ENCODE assay signal across 27 cellular contexts in genomic region chr6:102766946-102767345, GRCh38.
A peak's percentile ranks its signal among the peaks of the same experiment; 100 is the strongest.
DNase-seq lines count a peak whose midpoint lies in the region; ATAC-seq, FAIRE-seq and TF ChIP-seq lines count a peak whose summit lies in the region.
"Had no signal": no experiment of that assay in that cellular context is flagged by ENCODE, and none has a peak within 500 bp of the region (broad histone marks: within the 10 kb centered on the region; RNA-seq: fewer than 3 reads in every experiment).

No MANE protein-coding gene starts in this region.

- H4K20me1 ChIP-seq in astrocyte (ENCODE audit: insufficient read depth, low read length), result no peaks in the 10 kb centered on the region

- H3K27me3 Mint-ChIP-seq in MCF 10A (ENCODE audit: insufficient read depth, unreplicated experiment) (no peaks in the 10 kb centered on the region), astrocyte (ENCODE audit: low read depth, unreplicated experiment) (no peaks in the 10 kb centered on the region)
- H3K27me3 Mint-ChIP-seq: activated CD4-positive, alpha-beta T cell treated with anti-CD3 and anti-CD28 coated beads for 36 hours; dendritic cell treated with granulocyte-macrophage colony-stimulating factor and Interleukin-4, amounts not matched to agents 40 ng/mL and 50 ng/mL, for 4 days; progenitor cell of endocrine pancreas had no signal

- H3K27ac Mint-ChIP-seq in MCF 10A (ENCODE audit: low read depth, unreplicated experiment), result no peak overlapping the region
- no peak overlapping the region for H3K27ac Mint-ChIP-seq in astrocyte (ENCODE audit: unreplicated experiment)
- H3K27ac Mint-ChIP-seq: activated CD4-positive, alpha-beta T cell treated with anti-CD3 and anti-CD28 coated beads for 36 hours; CD8-positive, alpha-beta T cell; dendritic cell treated with granulocyte-macrophage colony-stimulating factor and Interleukin-4, amounts not matched to agents 40 ng/mL and 50 ng/mL, for 4 days; neural progenitor cell; progenitor cell of endocrine pancreas had no signal

- H3K27me3 ChIP-seq in breast epithelium (no peaks in the 10 kb centered on the region), astrocyte (ENCODE audit: insufficient read depth, low read length) (no peaks in the 10 kb centered on the region)
- H3K27me3 ChIP-seq: heart left ventricle, neural progenitor cell, sigmoid colon, SJCRH30, stomach, tibial artery had no signal

- H3K79me2 ChIP-seq in astrocyte (ENCODE audit: insufficient read depth, low read length), result no peaks in the 10 kb centered on the region

- no peak for TF ChIP-seq POLR2A in breast epithelium (IDR thresholded peaks at IDR 0.05)

- H3K36me3 Mint-ChIP-seq in MCF 10A (ENCODE audit: insufficient read depth, unreplicated experiment) (no peaks in the 10 kb centered on the region), astrocyte (ENCODE audit: low read depth, unreplicated experiment) (no peaks in the 10 kb centered on the region)
- H3K36me3 Mint-ChIP-seq: CD8-positive, alpha-beta T cell; neural progenitor cell had no signal

- peak overlapping the region; percentile 16 for H3K4me2 ChIP-seq in astrocyte (ENCODE audit: low read length)
- H3K4me2 ChIP-seq: neural progenitor cell had no signal

- peaks cover 14% of the 10 kb centered on the region for H3K4me1 Mint-ChIP-seq in MCF 10A (ENCODE audit: insufficient read depth, unreplicated experiment)
- no peaks in the 10 kb centered on the region for H3K4me1 Mint-ChIP-seq in astrocyte (ENCODE audit: low read depth, unreplicated experiment)
- H3K4me1 Mint-ChIP-seq: activated CD4-positive, alpha-beta T cell treated with anti-CD3 and anti-CD28 coated beads for 36 hours had no signal

- CTCF ChIA-PET in MCF 10A (lab: Yijun Ruan, JAX), result no interaction called here

- no peak overlapping the region for H2AFZ ChIP-seq in astrocyte (ENCODE audit: low read depth, low read length)
- H2AFZ ChIP-seq: neural progenitor cell had no signal

- H3K27ac ChIP-seq in breast epithelium (no peak overlapping the region), astrocyte (ENCODE audit: low read depth, low read length) (no peak overlapping the region)
- H3K27ac ChIP-seq: heart left ventricle, neural progenitor cell, sigmoid colon, SJCRH30, stomach, tibial artery had no signal

- POLR2A ChIA-PET in MCF 10A (lab: Yijun Ruan, JAX), result no interaction called here

- H3K9me3 Mint-ChIP-seq in MCF 10A (ENCODE audit: unreplicated experiment), result peaks cover 5% of the 10 kb centered on the region
- H3K9me3 Mint-ChIP-seq in astrocyte (ENCODE audit: unreplicated experiment), result peaks cover 2% of the 10 kb centered on the region
- H3K9me3 Mint-ChIP-seq: dendritic cell treated with granulocyte-macrophage colony-stimulating factor and Interleukin-4, amounts not matched to agents 40 ng/mL and 50 ng/mL, for 4 days had no signal

- H3K36me3 ChIP-seq in breast epithelium, result no peaks in the 10 kb centered on the region
- H3K36me3 ChIP-seq in astrocyte (ENCODE audit: insufficient read depth, low read length), result no peaks in the 10 kb centered on the region
- H3K36me3 ChIP-seq: heart left ventricle, neural progenitor cell, sigmoid colon, SJCRH30, stomach, tibial artery had no signal

- no peak overlapping the region for H3K9ac ChIP-seq in astrocyte (ENCODE audit: low read length)
- H3K9ac ChIP-seq: neural progenitor cell had no signal

- DNase-seq in MCF 10A (ENCODE audit: unreplicated experiment) (peak; percentile 62), breast epithelium (ENCODE audit: low spot score in 2 of 2) (no peak), astrocyte (ENCODE audit: low read depth) (peak; percentile 16), fibroblast of pulmonary artery (ENCODE audit: low read depth) (peak; percentile 12), H4 (ENCODE audit: low spot score) (no peak)
- DNase-seq: 8988T; activated CD4-positive, alpha-beta T cell treated with anti-CD3 and anti-CD28 coated beads for 36 hours; activated gamma-delta T cell; AML-193; CD8-positive, alpha-beta T cell; heart left ventricle; Kasumi-1; left cardiac atrium; NCI-H1092 treated with DMSO at 0.1 percent for 48 hours; NCI-H2081; sigmoid colon; SJCRH30; stomach; tibial artery had no signal

- TF ChIP-seq CTCF in MCF 10A (IDR thresholded peaks at IDR 0.05; ENCODE audit: unreplicated experiment), result no peak
- no peak for TF ChIP-seq CTCF in breast epithelium (IDR thresholded peaks at IDR 0.05)
- TF ChIP-seq CTCF in astrocyte (IDR thresholded peaks at IDR 0.05; ENCODE audit: insufficient read depth, low read depth, low read length), result no peak
- no peak for TF ChIP-seq CTCF in fibroblast of pulmonary artery (IDR thresholded peaks at IDR 0.05; ENCODE audit: low read length, missing control alignments)

- no peak overlapping the region for H3K4me3 Mint-ChIP-seq in MCF 10A (ENCODE audit: unreplicated experiment)
- H3K4me3 Mint-ChIP-seq in astrocyte (ENCODE audit: unreplicated experiment), result no peak overlapping the region
- H3K4me3 Mint-ChIP-seq: activated CD4-positive, alpha-beta T cell treated with anti-CD3 and anti-CD28 coated beads for 36 hours; CD8-positive, alpha-beta T cell; dendritic cell treated with granulocyte-macrophage colony-stimulating factor and Interleukin-4, amounts not matched to agents 40 ng/mL and 50 ng/mL, for 4 days; neural progenitor cell had no signal

- no TSS peak for BruUV-seq in MCF 10A (replicated peaks; lab: Mats Ljungman, UMichigan)

- no peak for ATAC-seq in activated CD4-positive, CD25-positive, alpha-beta regulatory T cell treated with anti-CD3 and anti-CD28 coated beads, Interleukin-2, amount 50 U/mL, for 24 hours
- ATAC-seq in HG03097 (IDR thresholded peaks at IDR 0.05; ENCODE audit: low FRiP score, unreplicated experiment) (no peak), HG02642 (IDR thresholded peaks at IDR 0.05; ENCODE audit: poor library complexity, unreplicated experiment) (no peak)
- ATAC-seq: activated CD4-positive, alpha-beta T cell treated with anti-CD3 and anti-CD28 coated beads for 36 hours; CD8-positive, alpha-beta T cell; heart left ventricle; left cardiac atrium had no signal

- intact Hi-C loops in MCF 10A (cut with micrococcal nuclease), result no loop called here
- intact Hi-C loops in breast epithelium (cut with DNase I; ENCODE audit: low total_unique reads), result no loop called here

- H3K9me3 ChIP-seq in breast epithelium, result no peaks in the 10 kb centered on the region
- no peaks in the 10 kb centered on the region for H3K9me3 ChIP-seq in astrocyte (ENCODE audit: insufficient read depth, low read depth, low read length)
- H3K9me3 ChIP-seq: SJCRH30 had no signal

- no peaks in the 10 kb centered on the region for H3K4me1 ChIP-seq in breast epithelium
- H3K4me1 ChIP-seq in astrocyte (ENCODE audit: insufficient read depth, low read length), result no peaks in the 10 kb centered on the region
- H3K4me1 ChIP-seq: heart left ventricle, neural progenitor cell, sigmoid colon, SJCRH30, stomach, tibial artery had no signal

- FAIRE-seq in astrocyte (lab: Jason Lieb, UNC), result no peak
- FAIRE-seq: endometrium, G401.6 had no signal

- H3K4me3 ChIP-seq in breast epithelium, result no peak overlapping the region
- no peak overlapping the region for H3K4me3 ChIP-seq in astrocyte (ENCODE audit: insufficient read depth, low read depth, low read length)
- no peak overlapping the region for H3K4me3 ChIP-seq in fibroblast of pulmonary artery (replicated peaks; ENCODE audit: low read depth, low read length)
- H3K4me3 ChIP-seq: heart left ventricle, neural progenitor cell, sigmoid colon, SJCRH30, stomach, tibial artery had no signal

Comparison
In these comparisons a context has a peak if more than half of its experiments do, and no peak if none do; other contexts are left out.
1. DNase-seq: peak in MCF 10A (single experiment), astrocyte (single experiment) and fibroblast of pulmonary artery (single experiment); none in breast epithelium (0 of 2) and H4 (single experiment).